ENCODE assay signal across 31 cellular contexts in genomic region chrX:49238735-49239134, GRCh38. TPM values are rescaled to one million over a fixed set of nuclear protein-coding genes. Genes with fewer than 3 reads are reported as not detected.
"Had no signal": no experiment of that assay in that cellular context is flagged by ENCODE, and none has a peak within 500 bp of the region (broad histone marks: within the 10 kb centered on the region; RNA-seq: fewer than 3 reads in every experiment).

No MANE protein-coding gene starts in this region.

- H3K4me3 ChIP-seq: left lung, lung, neural progenitor cell, ovary, right atrium auricular region, right lobe of liver, smooth muscle cell, stomach, testis, thyroid gland, transverse colon, upper lobe of left lung, vagina had no signal

- H3K27me3 ChIP-seq: left lung, neural progenitor cell, ovary, right atrium auricular region, right lobe of liver, stomach, testis, thyroid gland, transverse colon, upper lobe of left lung, vagina had no signal

- H3K4me1 ChIP-seq: right atrium auricular region, right lobe of liver, testis, vagina had no signal

- DNase-seq: hypothalamus; islet precursor cell; kidney glomerular epithelial cell; left cardiac atrium; left lung; mesendoderm; naive B cell; natural killer cell; nephron progenitor cell; ovary; stimulated activated CD4-positive, alpha-beta T cell treated with anti-CD3 and anti-CD28 coated beads, Interleukin-12 subunit alpha, Interleukin-12 subunit beta, amount 100 ng/mL, for 4 hours; stimulated activated CD4-positive, alpha-beta T cell treated with anti-CD3 and anti-CD28 coated beads, Interleukin-15, amount 100 ng/mL, for 24 hours; stimulated activated CD4-positive, alpha-beta T cell treated with anti-CD3 and anti-CD28 coated beads, Interleukin-2, amount 100 ng/mL, for 24 hours; stimulated activated CD4-positive, alpha-beta T cell treated with anti-CD3 and anti-CD28 coated beads, Interleukin-4, amount 100 ng/mL, for 1 hour; stimulated activated naive B cell treated with anti-CD40 and anti-IgM and Interleukin-4, amounts not matched to agents 10 μg/mL and 1 μg/mL and 100 μg/mL, for 72 hours; stimulated activated naive CD8-positive, alpha-beta T cell treated with anti-CD3 and anti-CD28 coated beads, Interleukin-15, Interleukin-2, amounts not matched to agents 100 U/mL and 50 U/mL, for 24 hours; stomach; testis; thyroid gland; transverse colon; upper lobe of left lung had no signal

- H3K9ac ChIP-seq: neural progenitor cell had no signal

- H3K36me3 ChIP-seq: neural progenitor cell, ovary, thyroid gland, transverse colon, vagina had no signal

- H3K9me3 ChIP-seq: left lung, ovary, right atrium auricular region, right lobe of liver, stomach, testis, thyroid gland, transverse colon, upper lobe of left lung, vagina had no signal

- ATAC-seq: left cardiac atrium; left lung; natural killer cell; stimulated activated naive B cell treated with anti-CD40 and anti-IgM and Interleukin-4, amounts not matched to agents 10 μg/mL and 1 μg/mL and 100 μg/mL, for 72 hours; stimulated activated naive CD8-positive, alpha-beta T cell treated with anti-CD3 and anti-CD28 coated beads, Interleukin-15, Interleukin-2, amounts not matched to agents 100 U/mL and 50 U/mL, for 24 hours had no signal

- H3K27ac ChIP-seq: left lung, neural progenitor cell, ovary, right atrium auricular region, right lobe of liver, stomach, testis, thyroid gland, transverse colon, upper lobe of left lung, vagina had no signal

RNA-seq across cellular contexts. Expression of gene CACNA1F, which starts 5.6 kb away (rescaled TPM):
- total RNA-seq: pulmonary artery endothelial cell, skeletal muscle tissue, smooth muscle cell had no signal

RNA-seq across cellular contexts. Expression of gene FOXP3, which starts 25.8 kb away (rescaled TPM):
- total RNA-seq: left cardiac atrium, omental fat pad, pulmonary artery endothelial cell, right atrium auricular region, skeletal muscle tissue, smooth muscle cell, stomach, transverse colon, urinary bladder had no signal
- polyA plus RNA-seq: smooth muscle cell had no signal

RNA-seq across cellular contexts. Expression of gene SYP, which starts 38.7 kb away (rescaled TPM):
- total RNA-seq: smooth muscle cell had no signal
- polyA plus RNA-seq: smooth muscle cell had no signal
